Comparison of ENCODE assay signal across 12 cellular contexts in the genomic region with DNA sequence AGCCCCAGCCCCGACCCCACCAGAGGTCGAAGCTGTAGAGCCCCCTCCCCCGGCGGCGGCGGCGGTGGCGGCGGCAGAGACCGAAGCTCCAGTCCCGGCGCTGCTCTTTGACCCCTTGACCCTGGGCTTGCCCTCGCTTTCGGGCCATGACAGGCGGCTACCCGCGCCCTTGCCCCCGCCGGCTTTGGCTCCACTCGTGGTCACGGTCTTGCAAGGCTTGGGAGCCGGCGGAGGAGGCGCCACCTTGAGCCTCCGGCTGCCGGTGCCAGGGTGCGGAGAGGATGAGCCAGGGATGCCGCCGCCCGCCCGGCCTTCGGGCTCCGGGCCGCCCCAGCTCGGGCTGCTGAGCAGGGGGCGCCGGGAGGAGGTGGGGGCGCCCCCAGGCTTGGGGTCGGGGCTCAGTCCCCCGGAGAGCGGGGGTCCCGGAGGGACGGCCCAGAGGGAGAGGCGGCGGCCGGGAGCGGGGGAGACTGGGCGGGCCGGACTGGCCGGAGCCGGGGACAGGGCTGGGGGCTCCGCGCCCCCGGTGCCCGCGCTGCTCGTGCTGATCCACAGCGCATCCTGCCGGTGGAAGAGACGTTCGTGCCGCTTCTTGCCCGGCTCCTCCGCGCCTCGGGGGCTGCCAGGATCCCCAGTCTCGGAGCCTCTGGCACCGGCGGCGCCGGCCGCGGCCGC. TPM values are rescaled to one million over a fixed set of nuclear protein-coding genes. Genes with fewer than 3 reads are reported as not detected.
A peak's percentile ranks its signal among the peaks of the same experiment; 100 is the strongest.
DNase-seq lines count a peak whose midpoint lies in the region; ATAC-seq, FAIRE-seq and TF ChIP-seq lines count a peak whose summit lies in the region.
"Had no signal": no experiment of that assay in that cellular context is flagged by ENCODE, and none has a peak within 500 bp of the region (broad histone marks: within the 10 kb centered on the region; RNA-seq: fewer than 3 reads in every experiment).

No MANE protein-coding gene starts in this region.

- H3K27me3 Mint-ChIP-seq in endothelial cell (ENCODE audit: unreplicated experiment): peaks cover 41% of the 10 kb centered on the region
- H3K27me3 Mint-ChIP-seq in neural crest cell (ENCODE audit: low read depth): peaks cover 91% of the 10 kb centered on the region
- H3K27me3 Mint-ChIP-seq: dendritic cell treated with granulocyte-macrophage colony-stimulating factor and Interleukin-4, amounts not matched to agents 40 ng/mL and 50 ng/mL, for 4 days had no signal

- H3K27ac Mint-ChIP-seq in endothelial cell (ENCODE audit: unreplicated experiment): no peak overlapping the region
- H3K27ac Mint-ChIP-seq in neural crest cell (ENCODE audit: unreplicated experiment): no peak overlapping the region
- H3K27ac Mint-ChIP-seq: dendritic cell treated with granulocyte-macrophage colony-stimulating factor and Interleukin-4, amounts not matched to agents 40 ng/mL and 50 ng/mL, for 4 days had no signal

- TF ChIP-seq CTCF in endothelial cell (IDR thresholded peaks at IDR 0.05; ENCODE audit: unreplicated experiment) (no peak), neural crest cell (conservative IDR thresholded peaks at IDR 0.05) (peak; percentile 45)

- no peak for FAIRE-seq in GM19239 (lab: Jason Lieb, UNC)

- ATAC-seq in HG02852 (IDR thresholded peaks at IDR 0.05; ENCODE audit: unreplicated experiment): no peak

- H3K4me1 Mint-ChIP-seq in endothelial cell (ENCODE audit: unreplicated experiment) (peaks cover 36% of the 10 kb centered on the region), neural crest cell (peaks cover 21% of the 10 kb centered on the region)

- H3K36me3 Mint-ChIP-seq in endothelial cell (ENCODE audit: low read depth, unreplicated experiment) (peaks cover 24% of the 10 kb centered on the region), neural crest cell (ENCODE audit: low read depth) (no peaks in the 10 kb centered on the region)

- DNase-seq in AG08396 (ENCODE audit: low spot score): peak; percentile 61
- DNase-seq in M059J (ENCODE audit: low read depth): peak; percentile 40
- DNase-seq in endothelial cell (ENCODE audit: low spot score): peak; percentile 48
- peak; percentile 37 for DNase-seq in neural crest cell (ENCODE audit: low read depth, low spot score)
- no peak for DNase-seq in DMS153 treated with DMSO at 0.1 percent for 48 hours (lab: John Stamatoyannopoulos, UW; ENCODE audit: unreplicated experiment)
- DNase-seq in GM19239 (ENCODE audit: insufficient read length, low spot score): no peak
- DNase-seq in middle frontal gyrus (ENCODE audit: extremely low spot score, low spot score): no peak
- DNase-seq: activated CD4-positive, alpha-beta T cell treated with anti-CD3 and anti-CD28 coated beads for 1 hour; NCI-H2029 treated with DMSO at 0.1 percent for 48 hours; thyroid gland had no signal

- no peak overlapping the region for H3K4me3 Mint-ChIP-seq in endothelial cell (ENCODE audit: unreplicated experiment)
- H3K4me3 Mint-ChIP-seq in neural crest cell: no peak overlapping the region
- H3K4me3 Mint-ChIP-seq: dendritic cell treated with granulocyte-macrophage colony-stimulating factor and Interleukin-4, amounts not matched to agents 40 ng/mL and 50 ng/mL, for 4 days had no signal

- H3K9me3 Mint-ChIP-seq in endothelial cell (ENCODE audit: unreplicated experiment) (no peaks in the 10 kb centered on the region), neural crest cell (no peaks in the 10 kb centered on the region)
- H3K9me3 Mint-ChIP-seq: dendritic cell treated with granulocyte-macrophage colony-stimulating factor and Interleukin-4, amounts not matched to agents 40 ng/mL and 50 ng/mL, for 4 days had no signal

RNA-seq across cellular contexts. Expression of a gene that starts 0.9 kb away (rescaled TPM):
- 0.07 TPM in 1 of 2 replicates, not detected in the other for total RNA-seq in M059J (2014; rRNA removed; shearing (Covaris generic))
- 27.0 TPM for total RNA-seq in endothelial cell (ENCODE audit: unreplicated experiment)
- 3.9 and 4.1 TPM in 2 replicates for total RNA-seq in neural crest cell

RNA-seq across cellular contexts. Expression of a gene that starts 7.2 kb away (rescaled TPM):
- 36.2 and 57.0 TPM in 2 replicates for total RNA-seq in M059J (2014; rRNA removed; shearing (Covaris generic))
- total RNA-seq in endothelial cell (ENCODE audit: unreplicated experiment) (21.8 TPM), neural crest cell (23.5 and 26.9 TPM in 2 replicates)

RNA-seq across cellular contexts. Expression of a gene that starts 14.5 kb away (rescaled TPM):
- 175 and 179 TPM in 2 replicates for total RNA-seq in M059J (2014; rRNA removed; shearing (Covaris generic))
- total RNA-seq in endothelial cell (ENCODE audit: unreplicated experiment) (120 TPM), neural crest cell (332 and 333 TPM in 2 replicates)

RNA-seq across cellular contexts. Expression of a gene that starts 17.3 kb away (rescaled TPM):
- 6.7 and 7.9 TPM in 2 replicates for total RNA-seq in M059J (2014; rRNA removed; shearing (Covaris generic))
- 2.3 TPM for total RNA-seq in endothelial cell (ENCODE audit: unreplicated experiment)
- total RNA-seq in neural crest cell: 16.7 and 18.8 TPM in 2 replicates

RNA-seq across cellular contexts. Expression of a gene that starts 29.3 kb away (rescaled TPM):
- 1.8 and 3.2 TPM in 2 replicates for total RNA-seq in M059J (2014; rRNA removed; shearing (Covaris generic))
- total RNA-seq in endothelial cell (ENCODE audit: unreplicated experiment): 1.4 TPM
- 3.2 and 4.2 TPM in 2 replicates for total RNA-seq in neural crest cell

Comparison
In these comparisons a context has a peak if more than half of its experiments do, and no peak if none do; other contexts are left out.
1. DNase-seq: peak in AG08396 (single experiment), M059J (single experiment), endothelial cell (single experiment) and neural crest cell (single experiment); none in DMS153 treated with DMSO at 0.1 percent for 48 hours (single experiment), GM19239 (single experiment) and middle frontal gyrus (single experiment).